In the genomic region with DNA sequence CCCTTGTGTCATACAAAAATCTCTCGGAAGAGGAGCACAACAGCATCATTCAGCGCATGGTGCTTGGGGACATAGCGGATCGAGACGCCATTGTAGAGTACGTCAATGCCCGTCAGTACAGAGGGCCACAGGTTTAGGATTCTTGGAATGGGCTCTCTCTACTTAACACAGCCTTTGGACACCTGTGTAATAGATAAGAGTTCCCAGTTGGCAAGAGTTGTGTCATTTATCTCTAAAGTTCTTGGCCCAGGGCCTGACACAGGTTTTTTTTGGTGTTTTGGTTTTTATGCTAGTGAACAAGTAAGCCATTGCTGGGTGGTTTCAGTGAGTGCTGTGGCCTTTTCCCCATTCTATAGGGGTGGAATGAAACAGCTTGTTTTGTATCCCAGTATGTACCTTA, we compare ENCODE assay signal across 2 cellular contexts.
TF ChIP-seq lines count a peak whose summit lies in the region.

No MANE protein-coding gene starts in this region.

TF ChIP-seq in liver, 16 proteins besides CTCF, POLR2A, EP300 and RAD21:
- TF ChIP-seq, protein P1, sequence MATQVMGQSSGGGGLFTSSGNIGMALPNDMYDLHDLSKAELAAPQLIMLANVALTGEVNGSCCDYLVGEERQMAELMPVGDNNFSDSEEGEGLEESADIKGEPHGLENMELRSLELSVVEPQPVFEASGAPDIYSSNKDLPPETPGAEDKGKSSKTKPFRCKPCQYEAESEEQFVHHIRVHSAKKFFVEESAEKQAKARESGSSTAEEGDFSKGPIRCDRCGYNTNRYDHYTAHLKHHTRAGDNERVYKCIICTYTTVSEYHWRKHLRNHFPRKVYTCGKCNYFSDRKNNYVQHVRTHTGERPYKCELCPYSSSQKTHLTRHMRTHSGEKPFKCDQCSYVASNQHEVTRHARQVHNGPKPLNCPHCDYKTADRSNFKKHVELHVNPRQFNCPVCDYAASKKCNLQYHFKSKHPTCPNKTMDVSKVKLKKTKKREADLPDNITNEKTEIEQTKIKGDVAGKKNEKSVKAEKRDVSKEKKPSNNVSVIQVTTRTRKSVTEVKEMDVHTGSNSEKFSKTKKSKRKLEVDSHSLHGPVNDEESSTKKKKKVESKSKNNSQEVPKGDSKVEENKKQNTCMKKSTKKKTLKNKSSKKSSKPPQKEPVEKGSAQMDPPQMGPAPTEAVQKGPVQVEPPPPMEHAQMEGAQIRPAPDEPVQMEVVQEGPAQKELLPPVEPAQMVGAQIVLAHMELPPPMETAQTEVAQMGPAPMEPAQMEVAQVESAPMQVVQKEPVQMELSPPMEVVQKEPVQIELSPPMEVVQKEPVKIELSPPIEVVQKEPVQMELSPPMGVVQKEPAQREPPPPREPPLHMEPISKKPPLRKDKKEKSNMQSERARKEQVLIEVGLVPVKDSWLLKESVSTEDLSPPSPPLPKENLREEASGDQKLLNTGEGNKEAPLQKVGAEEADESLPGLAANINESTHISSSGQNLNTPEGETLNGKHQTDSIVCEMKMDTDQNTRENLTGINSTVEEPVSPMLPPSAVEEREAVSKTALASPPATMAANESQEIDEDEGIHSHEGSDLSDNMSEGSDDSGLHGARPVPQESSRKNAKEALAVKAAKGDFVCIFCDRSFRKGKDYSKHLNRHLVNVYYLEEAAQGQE (IDR thresholded peaks at IDR 0.05): no peak
- peak; percentile 41 to 80 for TF ChIP-seq RXRA (IDR thresholded peaks at IDR 0.05)
- no peak for TF ChIP-seq SP1 (IDR thresholded peaks at IDR 0.05)
- no peak for TF ChIP-seq ATF3 (IDR thresholded peaks at IDR 0.05)
- TF ChIP-seq, protein P2, sequence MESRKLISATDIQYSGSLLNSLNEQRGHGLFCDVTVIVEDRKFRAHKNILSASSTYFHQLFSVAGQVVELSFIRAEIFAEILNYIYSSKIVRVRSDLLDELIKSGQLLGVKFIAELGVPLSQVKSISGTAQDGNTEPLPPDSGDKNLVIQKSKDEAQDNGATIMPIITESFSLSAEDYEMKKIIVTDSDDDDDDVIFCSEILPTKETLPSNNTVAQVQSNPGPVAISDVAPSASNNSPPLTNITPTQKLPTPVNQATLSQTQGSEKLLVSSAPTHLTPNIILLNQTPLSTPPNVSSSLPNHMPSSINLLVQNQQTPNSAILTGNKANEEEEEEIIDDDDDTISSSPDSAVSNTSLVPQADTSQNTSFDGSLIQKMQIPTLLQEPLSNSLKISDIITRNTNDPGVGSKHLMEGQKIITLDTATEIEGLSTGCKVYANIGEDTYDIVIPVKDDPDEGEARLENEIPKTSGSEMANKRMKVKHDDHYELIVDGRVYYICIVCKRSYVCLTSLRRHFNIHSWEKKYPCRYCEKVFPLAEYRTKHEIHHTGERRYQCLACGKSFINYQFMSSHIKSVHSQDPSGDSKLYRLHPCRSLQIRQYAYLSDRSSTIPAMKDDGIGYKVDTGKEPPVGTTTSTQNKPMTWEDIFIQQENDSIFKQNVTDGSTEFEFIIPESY (IDR thresholded peaks at IDR 0.05): no peak
- no peak for TF ChIP-seq HNF4G (IDR thresholded peaks at IDR 0.05)
- no peak for TF ChIP-seq TAF1 (conservative IDR thresholded peaks at IDR 0.05)
- TF ChIP-seq, protein P3, sequence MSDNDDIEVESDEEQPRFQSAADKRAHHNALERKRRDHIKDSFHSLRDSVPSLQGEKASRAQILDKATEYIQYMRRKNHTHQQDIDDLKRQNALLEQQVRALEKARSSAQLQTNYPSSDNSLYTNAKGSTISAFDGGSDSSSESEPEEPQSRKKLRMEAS (IDR thresholded peaks at IDR 0.05): peak; percentile 25
- TF ChIP-seq EGR1 (IDR thresholded peaks at IDR 0.05; ENCODE audit: low read depth in 2 of 2): no peak
- TF ChIP-seq GABPA (IDR thresholded peaks at IDR 0.05 in 1 of 2, conservative IDR thresholded peaks at IDR 0.05 in 1 of 2): no peak
- TF ChIP-seq NR2F2 (IDR thresholded peaks at IDR 0.05): no peak
- TF ChIP-seq FOXA2 (IDR thresholded peaks at IDR 0.05): no peak
- peak; percentile 61 to 73 for TF ChIP-seq HNF4A (conservative IDR thresholded peaks at IDR 0.05)
- TF ChIP-seq YY1 (IDR thresholded peaks at IDR 0.05): peak; percentile 63
- peak; percentile 13 for TF ChIP-seq FOXA1 (IDR thresholded peaks at IDR 0.05)
- TF ChIP-seq JUND (IDR thresholded peaks at IDR 0.05): no peak

TF ChIP-seq in HepG2, 621 proteins besides CTCF, POLR2A, EP300 and RAD21 (continues in another document):
- TF ChIP-seq ZFY (CRISPR knock-in tag; IDR thresholded peaks at IDR 0.05) (no peak), ARHGAP35 (CRISPR knock-in tag; IDR thresholded peaks at IDR 0.05; ENCODE audit: borderline replicate concordance) (no peak), ZNF740 (CRISPR knock-in tag; IDR thresholded peaks at IDR 0.05) (no peak), ATF7 (IDR thresholded peaks at IDR 0.05) (no peak), ATF7 (CRISPR knock-in tag; IDR thresholded peaks at IDR 0.05) (no peak), NR2F6 (IDR thresholded peaks at IDR 0.05) (no peak), NR2F6 (CRISPR knock-in tag; IDR thresholded peaks at IDR 0.05) (no peak), GLI4 (CRISPR knock-in tag; IDR thresholded peaks at IDR 0.05; ENCODE audit: borderline replicate concordance) (no peak), ZBTB40 (IDR thresholded peaks at IDR 0.05) (no peak), ZBTB40 (CRISPR knock-in tag; IDR thresholded peaks at IDR 0.05) (no peak), ZNF761 (CRISPR knock-in tag; conservative IDR thresholded peaks at IDR 0.05) (no peak), NAIF1 (CRISPR knock-in tag; IDR thresholded peaks at IDR 0.05; ENCODE audit: borderline replicate concordance) (no peak), ZMYM2 (CRISPR knock-in tag; IDR thresholded peaks at IDR 0.05) (no peak), GZF1 (CRISPR knock-in tag; IDR thresholded peaks at IDR 0.05) (no peak), ZSCAN31 (CRISPR knock-in tag; IDR thresholded peaks at IDR 0.05; ENCODE audit: low read depth) (no peak), CEBPG (CRISPR knock-in tag; IDR thresholded peaks at IDR 0.05) (no peak), ZKSCAN1 (IDR thresholded peaks at IDR 0.05; ENCODE audit: low read length) (no peak)
- TF ChIP-seq, protein P4, sequence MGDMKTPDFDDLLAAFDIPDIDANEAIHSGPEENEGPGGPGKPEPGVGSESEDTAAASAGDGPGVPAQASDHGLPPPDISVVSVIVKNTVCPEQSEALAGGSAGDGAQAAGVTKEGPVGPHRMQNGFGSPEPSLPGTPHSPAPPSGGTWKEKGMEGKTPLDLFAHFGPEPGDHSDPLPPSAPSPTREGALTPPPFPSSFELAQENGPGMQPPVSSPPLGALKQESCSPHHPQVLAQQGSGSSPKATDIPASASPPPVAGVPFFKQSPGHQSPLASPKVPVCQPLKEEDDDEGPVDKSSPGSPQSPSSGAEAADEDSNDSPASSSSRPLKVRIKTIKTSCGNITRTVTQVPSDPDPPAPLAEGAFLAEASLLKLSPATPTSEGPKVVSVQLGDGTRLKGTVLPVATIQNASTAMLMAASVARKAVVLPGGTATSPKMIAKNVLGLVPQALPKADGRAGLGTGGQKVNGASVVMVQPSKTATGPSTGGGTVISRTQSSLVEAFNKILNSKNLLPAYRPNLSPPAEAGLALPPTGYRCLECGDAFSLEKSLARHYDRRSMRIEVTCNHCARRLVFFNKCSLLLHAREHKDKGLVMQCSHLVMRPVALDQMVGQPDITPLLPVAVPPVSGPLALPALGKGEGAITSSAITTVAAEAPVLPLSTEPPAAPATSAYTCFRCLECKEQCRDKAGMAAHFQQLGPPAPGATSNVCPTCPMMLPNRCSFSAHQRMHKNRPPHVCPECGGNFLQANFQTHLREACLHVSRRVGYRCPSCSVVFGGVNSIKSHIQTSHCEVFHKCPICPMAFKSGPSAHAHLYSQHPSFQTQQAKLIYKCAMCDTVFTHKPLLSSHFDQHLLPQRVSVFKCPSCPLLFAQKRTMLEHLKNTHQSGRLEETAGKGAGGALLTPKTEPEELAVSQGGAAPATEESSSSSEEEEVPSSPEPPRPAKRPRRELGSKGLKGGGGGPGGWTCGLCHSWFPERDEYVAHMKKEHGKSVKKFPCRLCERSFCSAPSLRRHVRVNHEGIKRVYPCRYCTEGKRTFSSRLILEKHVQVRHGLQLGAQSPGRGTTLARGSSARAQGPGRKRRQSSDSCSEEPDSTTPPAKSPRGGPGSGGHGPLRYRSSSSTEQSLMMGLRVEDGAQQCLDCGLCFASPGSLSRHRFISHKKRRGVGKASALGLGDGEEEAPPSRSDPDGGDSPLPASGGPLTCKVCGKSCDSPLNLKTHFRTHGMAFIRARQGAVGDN (CRISPR knock-in tag; IDR thresholded peaks at IDR 0.05): no peak
- TF ChIP-seq, protein P5, sequence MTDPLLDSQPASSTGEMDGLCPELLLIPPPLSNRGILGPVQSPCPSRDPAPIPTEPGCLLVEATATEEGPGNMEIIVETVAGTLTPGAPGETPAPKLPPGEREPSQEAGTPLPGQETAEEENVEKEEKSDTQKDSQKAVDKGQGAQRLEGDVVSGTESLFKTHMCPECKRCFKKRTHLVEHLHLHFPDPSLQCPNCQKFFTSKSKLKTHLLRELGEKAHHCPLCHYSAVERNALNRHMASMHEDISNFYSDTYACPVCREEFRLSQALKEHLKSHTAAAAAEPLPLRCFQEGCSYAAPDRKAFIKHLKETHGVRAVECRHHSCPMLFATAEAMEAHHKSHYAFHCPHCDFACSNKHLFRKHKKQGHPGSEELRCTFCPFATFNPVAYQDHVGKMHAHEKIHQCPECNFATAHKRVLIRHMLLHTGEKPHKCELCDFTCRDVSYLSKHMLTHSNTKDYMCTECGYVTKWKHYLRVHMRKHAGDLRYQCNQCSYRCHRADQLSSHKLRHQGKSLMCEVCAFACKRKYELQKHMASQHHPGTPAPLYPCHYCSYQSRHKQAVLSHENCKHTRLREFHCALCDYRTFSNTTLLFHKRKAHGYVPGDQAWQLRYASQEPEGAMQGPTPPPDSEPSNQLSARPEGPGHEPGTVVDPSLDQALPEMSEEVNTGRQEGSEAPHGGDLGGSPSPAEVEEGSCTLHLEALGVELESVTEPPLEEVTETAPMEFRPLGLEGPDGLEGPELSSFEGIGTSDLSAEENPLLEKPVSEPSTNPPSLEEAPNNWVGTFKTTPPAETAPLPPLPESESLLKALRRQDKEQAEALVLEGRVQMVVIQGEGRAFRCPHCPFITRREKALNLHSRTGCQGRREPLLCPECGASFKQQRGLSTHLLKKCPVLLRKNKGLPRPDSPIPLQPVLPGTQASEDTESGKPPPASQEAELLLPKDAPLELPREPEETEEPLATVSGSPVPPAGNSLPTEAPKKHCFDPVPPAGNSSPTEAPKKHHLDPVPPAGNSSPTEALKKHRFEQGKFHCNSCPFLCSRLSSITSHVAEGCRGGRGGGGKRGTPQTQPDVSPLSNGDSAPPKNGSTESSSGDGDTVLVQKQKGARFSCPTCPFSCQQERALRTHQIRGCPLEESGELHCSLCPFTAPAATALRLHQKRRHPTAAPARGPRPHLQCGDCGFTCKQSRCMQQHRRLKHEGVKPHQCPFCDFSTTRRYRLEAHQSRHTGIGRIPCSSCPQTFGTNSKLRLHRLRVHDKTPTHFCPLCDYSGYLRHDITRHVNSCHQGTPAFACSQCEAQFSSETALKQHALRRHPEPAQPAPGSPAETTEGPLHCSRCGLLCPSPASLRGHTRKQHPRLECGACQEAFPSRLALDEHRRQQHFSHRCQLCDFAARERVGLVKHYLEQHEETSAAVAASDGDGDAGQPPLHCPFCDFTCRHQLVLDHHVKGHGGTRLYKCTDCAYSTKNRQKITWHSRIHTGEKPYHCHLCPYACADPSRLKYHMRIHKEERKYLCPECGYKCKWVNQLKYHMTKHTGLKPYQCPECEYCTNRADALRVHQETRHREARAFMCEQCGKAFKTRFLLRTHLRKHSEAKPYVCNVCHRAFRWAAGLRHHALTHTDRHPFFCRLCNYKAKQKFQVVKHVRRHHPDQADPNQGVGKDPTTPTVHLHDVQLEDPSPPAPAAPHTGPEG (CRISPR knock-in tag; IDR thresholded peaks at IDR 0.05): no peak
